Comparison of ENCODE assay signal across 10 cellular contexts in genomic region chr16:71817690-71818089, GRCh38. TPM values are rescaled to one million over a fixed set of nuclear protein-coding genes. Genes with fewer than 3 reads are reported as not detected.
DNase-seq lines count a peak whose midpoint lies in the region; ATAC-seq and TF ChIP-seq lines count a peak whose summit lies in the region.
"Had no signal": no experiment of that assay in that cellular context is flagged by ENCODE, and none has a peak within 500 bp of the region (broad histone marks: within the 10 kb centered on the region; RNA-seq: fewer than 3 reads in every experiment).

No MANE protein-coding gene starts in this region.

- POLR2A ChIA-PET in activated B cell treated with CpG ODN at 0.5 μM for 24 hours (lab: Charles Lee), result interaction anchor here (0.7 to 4.8 kb wide), 7 partner anchors 9 to 1390 kb away, joined by 3 to 62 read pairs (median 6); partner anchors contain the start of genes AP1G1 and ZNF821

- intact Hi-C loops in activated B cell treated with CpG ODN at 0.5 μM for 24 hours (cut with micrococcal nuclease) (loop anchor here (1.0 to 2.0 kb wide), 3 partner anchors 8 to 65 kb away; partner anchors contain the start of gene ATXN1L), left ventricle myocardium superior (cut with micrococcal nuclease) (no loop called here)

- H3K4me3 Mint-ChIP-seq in activated naive CD4-positive, alpha-beta T cell treated with anti-CD3 and anti-CD28 coated beads, Interleukin-2, amount 50 U/mL, for 24 hours, result peak overlapping the region; percentile 52
- H3K4me3 Mint-ChIP-seq in activated B cell treated with CpG ODN at 0.5 μM for 24 hours, result peak overlapping the region; percentile 79

- H3K36me3 Mint-ChIP-seq in activated naive CD4-positive, alpha-beta T cell treated with anti-CD3 and anti-CD28 coated beads, Interleukin-2, amount 50 U/mL, for 24 hours, result no peaks in the 10 kb centered on the region
- no peaks in the 10 kb centered on the region for H3K36me3 Mint-ChIP-seq in activated B cell treated with CpG ODN at 0.5 μM for 24 hours (ENCODE audit: low read depth)

- DNase-seq in activated naive CD4-positive, alpha-beta T cell (lab: John Stamatoyannopoulos, UW), result no peak
- no peak for DNase-seq in activated B cell treated with CpG ODN at 0.5 μM for 24 hours
- DNase-seq in left ventricle myocardium superior, result no peak
- DNase-seq in OCI-M2 (lab: John Stamatoyannopoulos, UW; ENCODE audit: unreplicated experiment), result no peak
- no peak for DNase-seq in GOT3 (lab: John Stamatoyannopoulos, UW)
- no peak for DNase-seq in activated CD4-positive, alpha-beta T cell treated with anti-CD3 and anti-CD28 coated beads for 48 hours

- peaks cover 12% of the 10 kb centered on the region for H3K4me1 Mint-ChIP-seq in activated naive CD4-positive, alpha-beta T cell treated with anti-CD3 and anti-CD28 coated beads, Interleukin-2, amount 50 U/mL, for 24 hours
- H3K4me1 Mint-ChIP-seq in activated B cell treated with CpG ODN at 0.5 μM for 24 hours, result peaks cover 18% of the 10 kb centered on the region

- ATAC-seq in activated B cell treated with CpG ODN at 0.5 μM for 24 hours (ENCODE audit: low read depth), result peak; percentile 9
- peak; percentile 26 for ATAC-seq in left ventricle myocardium superior

- no peaks in the 10 kb centered on the region for H3K4me1 ChIP-seq in urinary bladder (ENCODE audit: insufficient read depth)

- no peak overlapping the region for H3K4me3 ChIP-seq in urinary bladder (ENCODE audit: low read depth, low read length)
- H3K4me3 ChIP-seq: HAP-1 had no signal

- H3K36me3 ChIP-seq in urinary bladder (ENCODE audit: insufficient read depth), result no peaks in the 10 kb centered on the region
- H3K36me3 ChIP-seq: HAP-1 had no signal

- H3K9me3 Mint-ChIP-seq in activated naive CD4-positive, alpha-beta T cell treated with anti-CD3 and anti-CD28 coated beads, Interleukin-2, amount 50 U/mL, for 24 hours, result no peaks in the 10 kb centered on the region
- no peaks in the 10 kb centered on the region for H3K9me3 Mint-ChIP-seq in activated B cell treated with CpG ODN at 0.5 μM for 24 hours
- H3K9me3 Mint-ChIP-seq: naive thymus-derived CD4-positive, alpha-beta T cell had no signal

- no peak for TF ChIP-seq CTCF in activated B cell treated with CpG ODN at 0.5 μM for 24 hours (IDR thresholded peaks at IDR 0.05)

- no peaks in the 10 kb centered on the region for H3K27me3 Mint-ChIP-seq in activated naive CD4-positive, alpha-beta T cell treated with anti-CD3 and anti-CD28 coated beads, Interleukin-2, amount 50 U/mL, for 24 hours
- H3K27me3 Mint-ChIP-seq in activated B cell treated with CpG ODN at 0.5 μM for 24 hours, result no peaks in the 10 kb centered on the region
- H3K27me3 Mint-ChIP-seq: naive thymus-derived CD4-positive, alpha-beta T cell had no signal

- H3K27ac Mint-ChIP-seq in activated naive CD4-positive, alpha-beta T cell treated with anti-CD3 and anti-CD28 coated beads, Interleukin-2, amount 50 U/mL, for 24 hours, result peak overlapping the region; percentile 51
- peak overlapping the region; percentile 91 for H3K27ac Mint-ChIP-seq in activated B cell treated with CpG ODN at 0.5 μM for 24 hours

- CTCF ChIA-PET in activated B cell treated with CpG ODN at 0.5 μM for 24 hours (lab: Charles Lee), result interaction anchor here (2.2 kb wide), 1 partner anchor 66 kb away, joined by 7 read pairs; the partner anchor contains the start of gene ZNF821

- 58% methylated on average over 2 of the region's 2 CpGs for WGBS in urinary bladder

- H3K27ac ChIP-seq in urinary bladder (ENCODE audit: low read depth), result peak overlapping the region; percentile 38

RNA-seq across cellular contexts. Expression of gene AP1G1, which starts 9.1 kb away (rescaled TPM):
- total RNA-seq in activated B cell treated with CpG ODN at 0.5 μM for 24 hours (112 and 120 TPM in 2 replicates), left ventricle myocardium superior (33.7 TPM), urinary bladder (100 TPM)
- 21.8 TPM for polyA plus RNA-seq in urinary bladder

RNA-seq across cellular contexts. Expression of gene ATXN1L, which starts 28.1 kb away (rescaled TPM):
- total RNA-seq in activated B cell treated with CpG ODN at 0.5 μM for 24 hours (24.9 and 28.3 TPM in 2 replicates), left ventricle myocardium superior (14.4 TPM), urinary bladder (17.9 TPM)
- polyA plus RNA-seq in urinary bladder, result 18.0 TPM
